ENCODE assay signal across 9 cellular contexts in genomic region chrX:17591741-17592110, GRCh38.
A peak's percentile ranks its signal among the peaks of the same experiment; 100 is the strongest.
DNase-seq lines count a peak whose midpoint lies in the region; ATAC-seq lines count a peak whose summit lies in the region.
"Had no signal": no experiment of that assay in that cellular context is flagged by ENCODE, and none has a peak within 500 bp of the region (broad histone marks: within the 10 kb centered on the region; RNA-seq: fewer than 3 reads in every experiment).

No MANE protein-coding gene starts in this region.

- H3K9me3 Mint-ChIP-seq in activated CD4-positive, alpha-beta T cell treated with anti-CD3 and anti-CD28 coated beads, Interleukin-2, amount 10 ng/mL, durations not matched to agents 24 days and 14 days: no peaks in the 10 kb centered on the region

- no peaks in the 10 kb centered on the region for H3K36me3 Mint-ChIP-seq in activated CD4-positive, alpha-beta T cell treated with anti-CD3 and anti-CD28 coated beads, Interleukin-2, amount 10 ng/mL, durations not matched to agents 24 days and 14 days (ENCODE audit: low read depth)

- no peaks in the 10 kb centered on the region for H3K36me3 ChIP-seq in SJCRH30
- no peaks in the 10 kb centered on the region for H3K36me3 ChIP-seq in stomach smooth muscle (ENCODE audit: control insufficient read depth in 2 of 2, insufficient read depth in 2 of 2, low read length in 2 of 2)
- H3K36me3 ChIP-seq: BLaER1 treated with 17β-estradiol and CSF1 and Interleukin-3, amounts not matched to agents 10 nM and 100 nM had no signal

- H3K4me1 Mint-ChIP-seq in activated CD4-positive, alpha-beta T cell treated with anti-CD3 and anti-CD28 coated beads, Interleukin-2, amount 10 ng/mL, durations not matched to agents 24 days and 14 days: peaks cover 15% of the 10 kb centered on the region

- peak overlapping the region; percentile 37 for H3K27ac Mint-ChIP-seq in activated CD4-positive, alpha-beta T cell treated with anti-CD3 and anti-CD28 coated beads, Interleukin-2, amount 10 ng/mL, durations not matched to agents 24 days and 14 days

- H3K4me3 ChIP-seq in SJCRH30: peak overlapping the region; percentile 15; the same call in 1 of the 2 replicates
- peak overlapping the region; percentile 48 to 66 for H3K4me3 ChIP-seq in stomach smooth muscle (ENCODE audit: low read length in 2 of 2)
- H3K4me3 ChIP-seq: BLaER1 treated with 17β-estradiol and CSF1 and Interleukin-3, amounts not matched to agents 10 nM and 100 nM had no signal

- peaks cover 2% of the 10 kb centered on the region for H3K27me3 Mint-ChIP-seq in activated CD4-positive, alpha-beta T cell treated with anti-CD3 and anti-CD28 coated beads, Interleukin-2, amount 10 ng/mL, durations not matched to agents 24 days and 14 days

- H3K4me1 ChIP-seq in SJCRH30 (peaks cover 8% of the 10 kb centered on the region; the same call in 1 of the 2 replicates), stomach smooth muscle (ENCODE audit: control insufficient read depth, insufficient read depth, low read length) (peaks cover 5% of the 10 kb centered on the region)

- no peaks in the 10 kb centered on the region for H3K27me3 ChIP-seq in SJCRH30
- H3K27me3 ChIP-seq in stomach smooth muscle (ENCODE audit: control insufficient read depth in 1 of 2, insufficient read depth in 2 of 2, low read length in 2 of 2): peaks cover 0 to 8% of the 10 kb centered on the region in 2 donors

- peak; percentile 56 for DNase-seq in activated CD4-positive, alpha-beta T cell treated with anti-CD3 and anti-CD28 coated beads, Interleukin-2, amount 10 ng/mL, durations not matched to agents 24 days and 14 days
- DNase-seq in activated CD4-positive, alpha-beta T cell treated with anti-CD3 and anti-CD28 coated beads for 1 hour: no peak
- peak in 1 of 2 experiments; percentile 17 for DNase-seq in SJCRH30
- peak; percentile 89 for DNase-seq in fibroblast of peridontal ligament (ENCODE audit: extremely low read depth)
- no peak for DNase-seq in NOMO-1 (lab: John Stamatoyannopoulos, UW; ENCODE audit: unreplicated experiment in 2 of 2)
- no peak for DNase-seq in NCI-H446 treated with DMSO at 0.1 percent for 48 hours (lab: John Stamatoyannopoulos, UW)

- intact Hi-C loops in activated CD4-positive, alpha-beta T cell treated with anti-CD3 and anti-CD28 coated beads, Interleukin-2, amount 10 ng/mL, durations not matched to agents 24 days and 14 days (cut with micrococcal nuclease): loop anchor here (1.0 to 10.0 kb wide), 4 partner anchors 55 to 349 kb away; no protein-coding TSS in a partner anchor

- H3K27ac ChIP-seq in SJCRH30: no peak overlapping the region
- peak overlapping the region; percentile 7 for H3K27ac ChIP-seq in stomach smooth muscle (ENCODE audit: low read length)
- H3K27ac ChIP-seq: BLaER1 treated with 17β-estradiol and CSF1 and Interleukin-3, amounts not matched to agents 10 nM and 100 nM had no signal

- no peak for ATAC-seq in activated CD4-positive, CD25-positive, alpha-beta regulatory T cell treated with anti-CD3 and anti-CD28 coated beads, Interleukin-2, amount 50 U/mL, for 24 hours

- peak overlapping the region; percentile 45 for H3K4me3 Mint-ChIP-seq in activated CD4-positive, alpha-beta T cell treated with anti-CD3 and anti-CD28 coated beads, Interleukin-2, amount 10 ng/mL, durations not matched to agents 24 days and 14 days

- H3K9ac ChIP-seq in stomach smooth muscle (ENCODE audit: low read length in 2 of 2): no peak overlapping the region
- H3K9ac ChIP-seq: BLaER1 treated with 17β-estradiol and CSF1 and Interleukin-3, amounts not matched to agents 10 nM and 100 nM had no signal

- H3K9me3 ChIP-seq in SJCRH30 (replicated peaks): no peaks in the 10 kb centered on the region
- no peaks in the 10 kb centered on the region for H3K9me3 ChIP-seq in stomach smooth muscle (ENCODE audit: control insufficient read depth in 2 of 2, low read length in 2 of 2)
- H3K9me3 ChIP-seq: BLaER1 treated with 17β-estradiol and CSF1 and Interleukin-3, amounts not matched to agents 10 nM and 100 nM had no signal

Comparison
In these comparisons a context has a peak if more than half of its experiments do, and no peak if none do; other contexts are left out.
1. DNase-seq: peak in activated CD4-positive, alpha-beta T cell treated with anti-CD3 and anti-CD28 coated beads, Interleukin-2, amount 10 ng/mL, durations not matched to agents 24 days and 14 days (single experiment) and fibroblast of peridontal ligament (single experiment); none in activated CD4-positive, alpha-beta T cell treated with anti-CD3 and anti-CD28 coated beads for 1 hour (single experiment), NOMO-1 (0 of 2) and NCI-H446 treated with DMSO at 0.1 percent for 48 hours (single experiment).